Comparison of ENCODE assay signal across 35 cellular contexts in genomic region chr7:51046103-51046466, GRCh38.
DNase-seq lines count a peak whose midpoint lies in the region; ATAC-seq, FAIRE-seq and TF ChIP-seq lines count a peak whose summit lies in the region.
"Had no signal": no experiment of that assay in that cellular context is flagged by ENCODE, and none has a peak within 500 bp of the region (broad histone marks: within the 10 kb centered on the region; RNA-seq: fewer than 3 reads in every experiment).

No MANE protein-coding gene starts in this region.

- H3K4ac ChIP-seq in mesenchymal stem cell (ENCODE audit: low read depth in 1 of 2, low read length in 2 of 2): no peak overlapping the region

- H4K91ac ChIP-seq in mesenchymal stem cell (ENCODE audit: low read length): no peak overlapping the region

- peak overlapping the region; percentile 50 for H3K27ac Mint-ChIP-seq in astrocyte (ENCODE audit: unreplicated experiment)
- no peak overlapping the region for H3K27ac Mint-ChIP-seq in activated T-cell treated with anti-CD3 and anti-CD28 coated beads, Interleukin-2, amount 50 U/mL, for 24 hours
- H3K27ac Mint-ChIP-seq: activated CD4-positive, alpha-beta T cell treated with anti-CD3 and anti-CD28 coated beads, Interleukin-2, amount 10 ng/mL, durations not matched to agents 24 days and 14 days; activated naive CD8-positive, alpha-beta T cell treated with anti-CD3 and anti-CD28 coated beads, Interleukin-2, amount 10 ng/mL, durations not matched to agents 7 days and 5 days; CD4-positive, CD25-positive, alpha-beta regulatory T cell; dendritic cell treated with granulocyte-macrophage colony-stimulating factor and Interleukin-4, amounts not matched to agents 40 ng/mL and 50 ng/mL, for 4 days; mesothelial cell of epicardium; progenitor cell of endocrine pancreas had no signal

- H2BK120ac ChIP-seq in mesenchymal stem cell (ENCODE audit: low read depth, low read length): no peak overlapping the region

- H3K27me3 Mint-ChIP-seq in astrocyte (ENCODE audit: low read depth, unreplicated experiment): no peaks in the 10 kb centered on the region
- H3K27me3 Mint-ChIP-seq in activated T-cell treated with anti-CD3 and anti-CD28 coated beads, Interleukin-2, amount 50 U/mL, for 24 hours: peaks cover 4% of the 10 kb centered on the region
- H3K27me3 Mint-ChIP-seq: CD4-positive, CD25-positive, alpha-beta regulatory T cell; naive B cell; progenitor cell of endocrine pancreas had no signal

- no peak overlapping the region for H3K4me3 Mint-ChIP-seq in astrocyte (ENCODE audit: unreplicated experiment)
- H3K4me3 Mint-ChIP-seq in activated T-cell treated with anti-CD3 and anti-CD28 coated beads, Interleukin-2, amount 50 U/mL, for 24 hours: no peak overlapping the region
- H3K4me3 Mint-ChIP-seq: activated CD4-positive, alpha-beta T cell treated with anti-CD3 and anti-CD28 coated beads, Interleukin-2, amount 10 ng/mL, durations not matched to agents 24 days and 14 days; activated naive CD8-positive, alpha-beta T cell treated with anti-CD3 and anti-CD28 coated beads, Interleukin-2, amount 10 ng/mL, durations not matched to agents 7 days and 5 days; CD4-positive, CD25-positive, alpha-beta regulatory T cell; dendritic cell treated with granulocyte-macrophage colony-stimulating factor and Interleukin-4, amounts not matched to agents 40 ng/mL and 50 ng/mL, for 4 days; mesothelial cell of epicardium; naive B cell had no signal

- H3K9me3 ChIP-seq in right atrium auricular region (no peaks in the 10 kb centered on the region), astrocyte (ENCODE audit: insufficient read depth, low read depth, low read length) (no peaks in the 10 kb centered on the region), mesenchymal stem cell (ENCODE audit: control insufficient read depth, low read length) (no peaks in the 10 kb centered on the region)
- H3K9me3 ChIP-seq: ascending aorta, neutrophil, transverse colon had no signal

- no peak overlapping the region for H3K23ac ChIP-seq in mesenchymal stem cell (ENCODE audit: low read length in 2 of 2)

- peak overlapping the region in 1 of 2 experiments; percentile 7 for H2BK12ac ChIP-seq in mesenchymal stem cell (ENCODE audit: low read length in 2 of 2)

- no peaks in the 10 kb centered on the region for H3K79me2 ChIP-seq in astrocyte (ENCODE audit: insufficient read depth, low read length)

- no peaks in the 10 kb centered on the region for H3K36me3 ChIP-seq in right atrium auricular region
- no peaks in the 10 kb centered on the region for H3K36me3 ChIP-seq in astrocyte (ENCODE audit: insufficient read depth, low read length)
- no peaks in the 10 kb centered on the region for H3K36me3 ChIP-seq in mesenchymal stem cell (ENCODE audit: control insufficient read depth in 1 of 2, insufficient read depth in 2 of 2, low read depth in 1 of 2, low read length in 2 of 2)
- H3K36me3 ChIP-seq: ascending aorta, neutrophil, transverse colon had no signal

- peak overlapping the region; percentile 40 for H2AK5ac ChIP-seq in mesenchymal stem cell (ENCODE audit: low read length, severe bottlenecking)

- WGBS in mesenchymal stem cell: 68% methylated on average over 4 of the region's 4 CpGs

- H2BK15ac ChIP-seq in mesenchymal stem cell (ENCODE audit: low read depth, poor library complexity, severe bottlenecking): no peak overlapping the region

- H3K9me3 Mint-ChIP-seq in astrocyte (ENCODE audit: unreplicated experiment): no peaks in the 10 kb centered on the region
- H3K9me3 Mint-ChIP-seq in activated T-cell treated with anti-CD3 and anti-CD28 coated beads, Interleukin-2, amount 50 U/mL, for 24 hours: no peaks in the 10 kb centered on the region
- H3K9me3 Mint-ChIP-seq: activated CD4-positive, alpha-beta T cell treated with anti-CD3 and anti-CD28 coated beads, Interleukin-2, amount 10 ng/mL, durations not matched to agents 24 days and 14 days; activated naive CD8-positive, alpha-beta T cell treated with anti-CD3 and anti-CD28 coated beads, Interleukin-2, amount 10 ng/mL, durations not matched to agents 7 days and 5 days; CD4-positive, CD25-positive, alpha-beta regulatory T cell; dendritic cell treated with granulocyte-macrophage colony-stimulating factor and Interleukin-4, amounts not matched to agents 40 ng/mL and 50 ng/mL, for 4 days; mesothelial cell of epicardium; naive B cell had no signal

- H3K9ac ChIP-seq in astrocyte (ENCODE audit: low read length): peak overlapping the region; percentile 26
- H3K9ac ChIP-seq in mesenchymal stem cell (ENCODE audit: low read length): no peak overlapping the region

- H3K4me2 ChIP-seq in astrocyte (ENCODE audit: low read length) (peak overlapping the region; percentile 42), mesenchymal stem cell (ENCODE audit: low read length, poor library complexity, severe bottlenecking) (peak overlapping the region; percentile 14)

- H2AFZ ChIP-seq in astrocyte (ENCODE audit: low read depth, low read length): no peak overlapping the region
- no peak overlapping the region for H2AFZ ChIP-seq in mesenchymal stem cell (ENCODE audit: low read depth, low read length)

- no peak overlapping the region for H3K14ac ChIP-seq in mesenchymal stem cell (ENCODE audit: low read length in 2 of 2)

- intact Hi-C loops in Right ventricle myocardium inferior (cut with DNase I): no loop called here

- DNase-seq in Right ventricle myocardium inferior (ENCODE audit: missing footprints) (no peak), right atrium auricular region (ENCODE audit: low spot score) (no peak), astrocyte (ENCODE audit: low read depth) (no peak), mesenchymal stem cell (no peak), CD1c-positive myeloid dendritic cell (ENCODE audit: extremely low spot score) (no peak), EL (no peak)
- DNase-seq in activated T-cell treated with anti-CD3 and anti-CD28 coated beads, Interleukin-2, amount 50 U/mL, for 24 hours: no peak
- DNase-seq: 8988T; activated CD4-positive, alpha-beta T cell treated with anti-CD3 and anti-CD28 coated beads, Interleukin-2, amount 10 ng/mL, durations not matched to agents 24 days and 14 days; activated effector memory CD4-positive, alpha-beta T cell treated with anti-CD3 and anti-CD28 coated beads, Interleukin-2, amount 50 U/mL, for 16 hours; activated naive CD8-positive, alpha-beta T cell treated with anti-CD3 and anti-CD28 coated beads, Interleukin-2, amount 10 ng/mL, durations not matched to agents 7 days and 5 days; activated T-cell treated with anti-CD3 and anti-CD28 coated beads, Interleukin-2, amount 50 U/mL, for 1 hour; caudate nucleus; CD4-positive, CD25-positive, alpha-beta regulatory T cell; naive B cell; NCI-H1092; NCI-H187; NCI-H510A treated with DMSO at 0.1 percent for 48 hours; OCI-M1; SHP77 treated with DMSO at 0.1 percent for 48 hours; stimulated activated CD4-positive, alpha-beta T cell treated with anti-CD3 and anti-CD28 coated beads, Interleukin-12 subunit alpha, Interleukin-12 subunit beta, amount 100 ng/mL, for 4 hours; stimulated activated CD4-positive, alpha-beta T cell treated with anti-CD3 and anti-CD28 coated beads, Interleukin-2, amount 100 ng/mL, for 48 hours; transverse colon; WERI-Rb-1 had no signal

- ATAC-seq in Right ventricle myocardium inferior (peak; percentile 10), HG02642 (IDR thresholded peaks at IDR 0.05; ENCODE audit: poor library complexity, unreplicated experiment) (no peak)
- ATAC-seq: GM12878, sciatic nerve had no signal

- H3K4me1 ChIP-seq in right atrium auricular region: no peaks in the 10 kb centered on the region
- peaks cover 21% of the 10 kb centered on the region for H3K4me1 ChIP-seq in astrocyte (ENCODE audit: insufficient read depth, low read length)
- peaks cover 14% of the 10 kb centered on the region for H3K4me1 ChIP-seq in mesenchymal stem cell (ENCODE audit: control insufficient read depth, insufficient read depth, low read depth, low read length)
- H3K4me1 ChIP-seq: ascending aorta, transverse colon had no signal

- H3K18ac ChIP-seq in mesenchymal stem cell (ENCODE audit: low read depth in 1 of 2, low read length in 2 of 2): no peak overlapping the region

- H3K4me3 ChIP-seq in right atrium auricular region: no peak overlapping the region
- no peak overlapping the region for H3K4me3 ChIP-seq in astrocyte (ENCODE audit: insufficient read depth, low read depth, low read length)
- no peak overlapping the region for H3K4me3 ChIP-seq in mesenchymal stem cell (ENCODE audit: insufficient read depth in 1 of 2, low read depth in 1 of 2, low read length in 2 of 2)
- H3K4me3 ChIP-seq: ascending aorta, GM12878, transverse colon had no signal

- no peaks in the 10 kb centered on the region for H3K27me3 ChIP-seq in right atrium auricular region
- H3K27me3 ChIP-seq in astrocyte (ENCODE audit: insufficient read depth, low read length): peaks cover 31% of the 10 kb centered on the region
- peaks cover 3 to 14% of the 10 kb centered on the region in 2 experiments for H3K27me3 ChIP-seq in mesenchymal stem cell (ENCODE audit: control insufficient read depth in 1 of 2, insufficient read depth in 1 of 2, low read length in 2 of 2)
- H3K27me3 ChIP-seq: ascending aorta, transverse colon had no signal

- no peaks in the 10 kb centered on the region for H3K79me1 ChIP-seq in mesenchymal stem cell (replicated peaks; ENCODE audit: low read length, poor library complexity, severe bottlenecking)

- H4K20me1 ChIP-seq in astrocyte (ENCODE audit: insufficient read depth, low read length): no peaks in the 10 kb centered on the region

- H3K27ac ChIP-seq in right atrium auricular region: no peak overlapping the region
- H3K27ac ChIP-seq in astrocyte (ENCODE audit: low read depth, low read length): peak overlapping the region; percentile 30
- peak overlapping the region; percentile 67 for H3K27ac ChIP-seq in mesenchymal stem cell (ENCODE audit: low read length, poor library complexity, severe bottlenecking)
- H3K27ac ChIP-seq: ascending aorta, neutrophil, transverse colon, WERI-Rb-1 had no signal

- H2BK5ac ChIP-seq in mesenchymal stem cell (ENCODE audit: low read depth, low read length, poor library complexity, severe bottlenecking): peak overlapping the region; percentile 93

- no peak for FAIRE-seq in astrocyte (lab: Jason Lieb, UNC)
- FAIRE-seq: GM12878, GM19239, H1, keratinocyte had no signal

- no peak for TF ChIP-seq CTCF in right atrium auricular region (IDR thresholded peaks at IDR 0.05)
- TF ChIP-seq CTCF in astrocyte (IDR thresholded peaks at IDR 0.05; ENCODE audit: insufficient read depth, low read depth, low read length): no peak

- H3K4me1 Mint-ChIP-seq in astrocyte (ENCODE audit: low read depth, unreplicated experiment): peaks cover 11% of the 10 kb centered on the region
- H3K4me1 Mint-ChIP-seq in activated T-cell treated with anti-CD3 and anti-CD28 coated beads, Interleukin-2, amount 50 U/mL, for 24 hours (ENCODE audit: low read depth): no peaks in the 10 kb centered on the region
- H3K4me1 Mint-ChIP-seq: activated CD4-positive, alpha-beta T cell treated with anti-CD3 and anti-CD28 coated beads, Interleukin-2, amount 10 ng/mL, durations not matched to agents 24 days and 14 days; activated naive CD8-positive, alpha-beta T cell treated with anti-CD3 and anti-CD28 coated beads, Interleukin-2, amount 10 ng/mL, durations not matched to agents 7 days and 5 days; CD4-positive, CD25-positive, alpha-beta regulatory T cell; mesothelial cell of epicardium; naive B cell had no signal

- no peaks in the 10 kb centered on the region for H3K36me3 Mint-ChIP-seq in astrocyte (ENCODE audit: low read depth, unreplicated experiment)
- no peaks in the 10 kb centered on the region for H3K36me3 Mint-ChIP-seq in activated T-cell treated with anti-CD3 and anti-CD28 coated beads, Interleukin-2, amount 50 U/mL, for 24 hours (ENCODE audit: low read depth)
- H3K36me3 Mint-ChIP-seq: activated naive CD8-positive, alpha-beta T cell treated with anti-CD3 and anti-CD28 coated beads, Interleukin-2, amount 10 ng/mL, durations not matched to agents 7 days and 5 days; CD4-positive, CD25-positive, alpha-beta regulatory T cell; mesothelial cell of epicardium; naive B cell had no signal

- no peak overlapping the region for H4K8ac ChIP-seq in mesenchymal stem cell (ENCODE audit: low read length)

Comparison
In these comparisons a context has a peak if more than half of its experiments do, and no peak if none do; other contexts are left out.
1. H3K27ac ChIP-seq: peak in astrocyte (single experiment) and mesenchymal stem cell (single experiment); none in right atrium auricular region (0 of 2).